In genomic region chr9:91117959-91118651, GRCh38 we compare ENCODE assay signal across 8 cellular contexts.
DNase-seq lines count a peak whose midpoint lies in the region; ATAC-seq and TF ChIP-seq lines count a peak whose summit lies in the region.

No MANE protein-coding gene starts in this region.

- no peak for TF ChIP-seq CTCF in cardiac fibroblast (IDR thresholded peaks at IDR 0.05; ENCODE audit: low read depth, low read length)

- ATAC-seq in sciatic nerve (peak; percentile 98), HG02884 (IDR thresholded peaks at IDR 0.05; ENCODE audit: unreplicated experiment) (no peak)

- H3K4me3 ChIP-seq in cardiac fibroblast (replicated peaks in 1 of 2; ENCODE audit: low read depth in 2 of 2, low read length in 2 of 2): peak overlapping the region in 1 of 2 donors; percentile 16

- intact Hi-C loops in sciatic nerve (cut with DNase I): no loop called here

- DNase-seq in LoVo (ENCODE audit: low spot score) (peak; percentile 48), cardiac fibroblast (ENCODE audit: low read depth in 2 of 2) (peak; percentile 77 to 90), iris pigment epithelial cell (ENCODE audit: low read depth) (peak; percentile 70), sciatic nerve (ENCODE audit: low spot score) (peak; percentile 95), GOT3 (lab: John Stamatoyannopoulos, UW) (no peak), GDM1 (lab: John Stamatoyannopoulos, UW) (no peak)
- DNase-seq in stimulated activated CD4-positive, alpha-beta T cell treated with anti-CD3 and anti-CD28 coated beads, Interleukin-4, amount 100 ng/mL, for 24 hours: no peak

Comparison
In these comparisons a context has a peak if more than half of its experiments do, and no peak if none do; other contexts are left out.
1. DNase-seq: peak in LoVo (single experiment), cardiac fibroblast (2 of 2), iris pigment epithelial cell (single experiment) and sciatic nerve (single experiment); none in GOT3 (single experiment), GDM1 (single experiment) and stimulated activated CD4-positive, alpha-beta T cell treated with anti-CD3 and anti-CD28 coated beads, Interleukin-4, amount 100 ng/mL, for 24 hours (single experiment).